Comparison of ENCODE assay signal across 38 cellular contexts in genomic region chr10:113762083-113762482, GRCh38. TPM values are rescaled to one million over a fixed set of nuclear protein-coding genes. Genes with fewer than 3 reads are reported as not detected.
"Had no signal": no experiment of that assay in that cellular context is flagged by ENCODE, and none has a peak within 500 bp of the region (broad histone marks: within the 10 kb centered on the region; RNA-seq: fewer than 3 reads in every experiment).

No MANE protein-coding gene starts in this region.

- H3K27me3 ChIP-seq: ascending aorta, brain microvascular endothelial cell, dorsolateral prefrontal cortex, esophagus muscularis mucosa, gastroesophageal sphincter, hepatocyte had no signal

- H3K4me3 Mint-ChIP-seq: activated CD4-positive, alpha-beta memory T cell treated with anti-CD3 and anti-CD28 coated beads for 36 hours; activated CD4-positive, alpha-beta T cell treated with anti-CD3 and anti-CD28 coated beads for 36 hours; activated CD4-positive, alpha-beta T cell treated with anti-CD3 and anti-CD28 coated beads, Interleukin-2, amount 10 ng/mL, durations not matched to agents 24 days and 14 days; activated CD8-positive, alpha-beta memory T cell treated with anti-CD3 and anti-CD28 coated beads, Interleukin-2, amount 10 ng/mL, durations not matched to agents 7 days and 5 days; activated CD8-positive, alpha-beta T cell treated with anti-CD3 and anti-CD28 coated beads, Interleukin-2, amount 10 ng/mL, durations not matched to agents 7 days and 5 days; activated naive CD4-positive, alpha-beta T cell treated with anti-CD3 and anti-CD28 coated beads, Interleukin-2, amount 10 ng/mL, durations not matched to agents 7 days and 5 days; activated naive CD8-positive, alpha-beta T cell treated with anti-CD3 and anti-CD28 coated beads, Interleukin-2, amount 10 ng/mL, durations not matched to agents 7 days and 5 days; activated T-helper 1 cell treated with anti-CD3 and anti-CD28 coated beads, Interleukin-12 subunit alpha, Interleukin-12 subunit beta, Interleukin-2, Interleukin-4 antibody, amounts not matched to agents 30 ng/mL and 10 ng/mL and 1 ng/mL, durations not matched to agents 14 hours and 24 hours and 36 hours; central memory CD8-positive, alpha-beta T cell; dendritic cell treated with granulocyte-macrophage colony-stimulating factor and Interleukin-4, amounts not matched to agents 40 ng/mL and 50 ng/mL, for 4 days; T-helper 17 cell; T-helper 2 cell treated with Interferon-gamma antibody and Interleukin-4, amounts not matched to agents 5 μg/mL and 100 μg/mL, for 36 hours had no signal

- H3K4me1 ChIP-seq: ascending aorta, foreskin keratinocyte, heart right ventricle had no signal

- H3K4me1 Mint-ChIP-seq: activated CD4-positive, alpha-beta T cell treated with anti-CD3 and anti-CD28 coated beads for 36 hours; activated CD4-positive, alpha-beta T cell treated with anti-CD3 and anti-CD28 coated beads, Interleukin-2, amount 10 ng/mL, durations not matched to agents 24 days and 14 days; activated CD8-positive, alpha-beta memory T cell treated with anti-CD3 and anti-CD28 coated beads, Interleukin-2, amount 10 ng/mL, durations not matched to agents 7 days and 5 days; activated naive CD4-positive, alpha-beta T cell treated with anti-CD3 and anti-CD28 coated beads, Interleukin-2, amount 10 ng/mL, durations not matched to agents 7 days and 5 days; activated naive CD8-positive, alpha-beta T cell treated with anti-CD3 and anti-CD28 coated beads, Interleukin-2, amount 10 ng/mL, durations not matched to agents 7 days and 5 days; central memory CD8-positive, alpha-beta T cell; T-helper 17 cell had no signal

- H3K36me3 ChIP-seq: ascending aorta, brain microvascular endothelial cell, esophagus muscularis mucosa, gastroesophageal sphincter, heart right ventricle had no signal

- H3K27ac Mint-ChIP-seq: activated CD4-positive, alpha-beta memory T cell treated with anti-CD3 and anti-CD28 coated beads for 36 hours; activated CD4-positive, alpha-beta T cell treated with anti-CD3 and anti-CD28 coated beads for 36 hours; activated CD4-positive, alpha-beta T cell treated with anti-CD3 and anti-CD28 coated beads, Interleukin-2, amount 10 ng/mL, durations not matched to agents 24 days and 14 days; activated CD8-positive, alpha-beta memory T cell treated with anti-CD3 and anti-CD28 coated beads, Interleukin-2, amount 10 ng/mL, durations not matched to agents 7 days and 5 days; activated CD8-positive, alpha-beta T cell treated with anti-CD3 and anti-CD28 coated beads, Interleukin-2, amount 10 ng/mL, durations not matched to agents 7 days and 5 days; activated naive CD4-positive, alpha-beta T cell treated with anti-CD3 and anti-CD28 coated beads, Interleukin-2, amount 10 ng/mL, durations not matched to agents 7 days and 5 days; activated naive CD4-positive, alpha-beta T cell treated with anti-CD3 and anti-CD28 coated beads, Interleukin-2, amount 50 U/mL, for 72 hours; activated naive CD8-positive, alpha-beta T cell treated with anti-CD3 and anti-CD28 coated beads, Interleukin-2, amount 10 ng/mL, durations not matched to agents 7 days and 5 days; activated T-helper 1 cell treated with anti-CD3 and anti-CD28 coated beads, Interleukin-12 subunit alpha, Interleukin-12 subunit beta, Interleukin-2, Interleukin-4 antibody, amounts not matched to agents 30 ng/mL and 10 ng/mL and 1 ng/mL, durations not matched to agents 14 hours and 24 hours and 36 hours; activated T-helper 2 cell treated with anti-CD3 and anti-CD28 coated beads, Interferon-gamma antibody, Interleukin-2, Interleukin-4, amounts not matched to agents 10 μg/mL and 5 μg/mL and 100 μg/mL, durations not matched to agents 14 hours and 24 hours and 36 hours; dendritic cell treated with granulocyte-macrophage colony-stimulating factor and Interleukin-4, amounts not matched to agents 40 ng/mL and 50 ng/mL, for 4 days; T-helper 17 cell; T-helper 2 cell treated with Interferon-gamma antibody and Interleukin-4, amounts not matched to agents 5 μg/mL and 100 μg/mL, for 36 hours had no signal

- DNase-seq: activated CD4-positive, alpha-beta memory T cell treated with anti-CD3 and anti-CD28 coated beads for 36 hours; activated CD4-positive, alpha-beta T cell treated with anti-CD3 and anti-CD28 coated beads for 36 hours; activated CD4-positive, alpha-beta T cell treated with anti-CD3 and anti-CD28 coated beads, Interleukin-2, amount 10 ng/mL, durations not matched to agents 24 days and 14 days; activated CD4-positive, CD25-positive, alpha-beta regulatory T cell; activated CD4-positive, CD25-positive, alpha-beta regulatory T cell treated with anti-CD3 and anti-CD28 coated beads, Interleukin-2, amount 50 U/mL, for 72 hours; activated CD8-positive, alpha-beta memory T cell treated with anti-CD3 and anti-CD28 coated beads, Interleukin-2, amount 10 ng/mL, durations not matched to agents 7 days and 5 days; activated CD8-positive, alpha-beta memory T cell treated with anti-CD3 and anti-CD28 coated beads, Interleukin-2, amount 50 U/mL, for 4 hours; activated CD8-positive, alpha-beta T cell treated with anti-CD3 and anti-CD28 coated beads, Interleukin-2, amount 10 ng/mL, durations not matched to agents 7 days and 5 days; activated effector memory CD4-positive, alpha-beta T cell treated with anti-CD3 and anti-CD28 coated beads, Interleukin-2, amount 50 U/mL, for 16 hours; activated naive CD4-positive, alpha-beta T cell; activated naive CD4-positive, alpha-beta T cell treated with anti-CD3 and anti-CD28 coated beads, Interleukin-2, amount 10 ng/mL, durations not matched to agents 7 days and 5 days; activated naive CD8-positive, alpha-beta T cell treated with anti-CD3 and anti-CD28 coated beads, Interleukin-2, amount 10 ng/mL, durations not matched to agents 7 days and 5 days; activated T-cell treated with anti-CD3 and anti-CD28 coated beads, Interleukin-2, amount 50 U/mL, for 1 hour; activated T-cell treated with anti-CD3 and anti-CD28 coated beads, Interleukin-2, amount 50 U/mL, for 48 hours; brain microvascular endothelial cell; dorsolateral prefrontal cortex; effector memory CD4-positive, alpha-beta T cell; erythroblast; foreskin keratinocyte; heart right ventricle; T-helper 17 cell; T1000 had no signal

- FAIRE-seq: bronchial epithelial cell had no signal

- H3K9me3 Mint-ChIP-seq: activated naive CD4-positive, alpha-beta T cell treated with anti-CD3 and anti-CD28 coated beads, Interleukin-2, amount 10 ng/mL, durations not matched to agents 7 days and 5 days had no signal

- H3K4me3 ChIP-seq: ascending aorta, coronary artery, dorsolateral prefrontal cortex, esophagus muscularis mucosa, gastroesophageal sphincter, heart right ventricle, hepatocyte had no signal

- ATAC-seq: activated CD4-positive, alpha-beta T cell treated with anti-CD3 and anti-CD28 coated beads for 36 hours; activated CD8-positive, alpha-beta memory T cell treated with anti-CD3 and anti-CD28 coated beads, Interleukin-2, amount 10 ng/mL, durations not matched to agents 7 days and 5 days; activated CD8-positive, alpha-beta T cell treated with anti-CD3 and anti-CD28 coated beads, Interleukin-2, amount 10 ng/mL, durations not matched to agents 7 days and 5 days; activated naive CD4-positive, alpha-beta T cell treated with anti-CD3 and anti-CD28 coated beads, Interleukin-2, amount 50 U/mL, for 72 hours; foreskin keratinocyte; gastroesophageal sphincter; heart right ventricle; T-helper 17 cell had no signal

- H3K36me3 Mint-ChIP-seq: activated CD4-positive, alpha-beta memory T cell treated with anti-CD3 and anti-CD28 coated beads for 36 hours; activated CD8-positive, alpha-beta memory T cell treated with anti-CD3 and anti-CD28 coated beads, Interleukin-2, amount 10 ng/mL, durations not matched to agents 7 days and 5 days; activated naive CD4-positive, alpha-beta T cell treated with anti-CD3 and anti-CD28 coated beads, Interleukin-2, amount 10 ng/mL, durations not matched to agents 7 days and 5 days; activated naive CD4-positive, alpha-beta T cell treated with anti-CD3 and anti-CD28 coated beads, Interleukin-2, amount 50 U/mL, for 72 hours; activated naive CD8-positive, alpha-beta T cell treated with anti-CD3 and anti-CD28 coated beads, Interleukin-2, amount 10 ng/mL, durations not matched to agents 7 days and 5 days had no signal

- H3K9me3 ChIP-seq: esophagus muscularis mucosa, gastroesophageal sphincter had no signal

- H3K27ac ChIP-seq: ascending aorta, brain microvascular endothelial cell, coronary artery, dorsolateral prefrontal cortex, esophagus muscularis mucosa, foreskin keratinocyte, gastroesophageal sphincter, heart right ventricle, hepatocyte had no signal

RNA-seq across cellular contexts. Expression of gene PLEKHS1, which starts 10.6 kb away (rescaled TPM):
- total RNA-seq: activated CD4-positive, alpha-beta memory T cell treated with anti-CD3 and anti-CD28 coated beads for 36 hours; activated CD4-positive, alpha-beta T cell treated with anti-CD3 and anti-CD28 coated beads, Interleukin-2, amount 10 ng/mL, durations not matched to agents 24 days and 14 days; activated CD8-positive, alpha-beta memory T cell treated with anti-CD3 and anti-CD28 coated beads for 36 hours; activated CD8-positive, alpha-beta T cell treated with anti-CD3 and anti-CD28 coated beads, Interleukin-2, amount 10 ng/mL, durations not matched to agents 7 days and 5 days; activated naive CD4-positive, alpha-beta T cell treated with anti-CD3 and anti-CD28 coated beads, Interleukin-2, amount 50 U/mL, for 72 hours; activated naive CD8-positive, alpha-beta T cell treated with anti-CD3 and anti-CD28 coated beads, Interleukin-2, amount 10 ng/mL, durations not matched to agents 7 days and 5 days; activated T-helper 2 cell treated with anti-CD3 and anti-CD28 coated beads, Interferon-gamma antibody, Interleukin-2, Interleukin-4, amounts not matched to agents 10 μg/mL and 5 μg/mL and 100 μg/mL, durations not matched to agents 14 hours and 24 hours and 36 hours; ascending aorta; bronchial epithelial cell; cardiac septum; cerebellum; esophagus muscularis mucosa; foreskin keratinocyte; glomerular endothelial cell; heart right ventricle had no signal
- polyA plus RNA-seq: foreskin keratinocyte, hepatocyte had no signal
